14 cellular contexts compared by ENCODE assay signal in genomic region chr3:100482181-100482580, GRCh38. TPM values are rescaled to one million over a fixed set of nuclear protein-coding genes. Genes with fewer than 3 reads are reported as not detected.
DNase-seq lines count a peak whose midpoint lies in the region; ATAC-seq and TF ChIP-seq lines count a peak whose summit lies in the region.
"Had no signal": no experiment of that assay in that cellular context is flagged by ENCODE, and none has a peak within 500 bp of the region (broad histone marks: within the 10 kb centered on the region; RNA-seq: fewer than 3 reads in every experiment).

No MANE protein-coding gene starts in this region.

- H3K27me3 ChIP-seq in SK-N-SH (ENCODE audit: insufficient read depth): no peaks in the 10 kb centered on the region
- H3K27me3 ChIP-seq in testis: no peaks in the 10 kb centered on the region
- no peaks in the 10 kb centered on the region for H3K27me3 ChIP-seq in esophagus muscularis mucosa
- H3K27me3 ChIP-seq: BE2C had no signal

- H3K36me3 ChIP-seq in SK-N-SH (replicated peaks in 1 of 2; ENCODE audit: control insufficient read depth in 1 of 2, insufficient read depth in 2 of 2, low read length in 1 of 2) (no peaks in the 10 kb centered on the region), testis (ENCODE audit: low read depth, missing control alignments) (no peaks in the 10 kb centered on the region), esophagus muscularis mucosa (no peaks in the 10 kb centered on the region)
- H3K36me3 ChIP-seq: BE2C had no signal

- intact Hi-C loops in testis (cut with DNase I; ENCODE audit: low total_unique reads): no loop called here
- intact Hi-C loops in esophagus muscularis mucosa (cut with DNase I): no loop called here

- no peak for DNase-seq in SK-N-SH
- peak; percentile 18 to 82 for DNase-seq in NCI-H524 (lab: John Stamatoyannopoulos, UW)
- no peak for DNase-seq in activated CD8-positive, alpha-beta memory T cell treated with anti-CD3 and anti-CD28 coated beads, Interleukin-2, amount 50 U/mL, for 48 hours
- no peak for DNase-seq in testis
- no peak for DNase-seq in esophagus muscularis mucosa (ENCODE audit: extremely low spot score)
- DNase-seq: BE2C; CD4-positive, alpha-beta memory T cell; HCEC 1CT; HFFc6 had no signal

- TF ChIP-seq EP300 in SK-N-SH (IDR thresholded peaks at IDR 0.05; ENCODE audit: borderline replicate concordance in 1 of 2, low read depth in 1 of 2, low read length in 1 of 2) (no peak), esophagus muscularis mucosa (IDR thresholded peaks at IDR 0.05) (no peak)

- no peaks in the 10 kb centered on the region for H3K79me2 ChIP-seq in SK-N-SH (ENCODE audit: insufficient read depth)

- no peak for TF ChIP-seq CTCF in SK-N-SH (IDR thresholded peaks at IDR 0.05)
- no peak for TF ChIP-seq CTCF in VCaP (conservative IDR thresholded peaks at IDR 0.05)
- no peak for TF ChIP-seq CTCF in testis (IDR thresholded peaks at IDR 0.05)
- TF ChIP-seq CTCF in esophagus muscularis mucosa (IDR thresholded peaks at IDR 0.05): no peak

- TF ChIP-seq POLR2A in testis (IDR thresholded peaks at IDR 0.05): no peak
- no peak for TF ChIP-seq POLR2A in esophagus muscularis mucosa (IDR thresholded peaks at IDR 0.05; ENCODE audit: low read depth)

- H3K9me3 ChIP-seq in SK-N-SH (no peaks in the 10 kb centered on the region), testis (no peaks in the 10 kb centered on the region), esophagus muscularis mucosa (no peaks in the 10 kb centered on the region)
- H3K9me3 ChIP-seq: A549, BE2C had no signal

- WGBS in SK-N-SH (ENCODE audit: low lambda C conversion rate): 53% methylated on average over 2 of the region's 2 CpGs
- whole genome bisulfite sequencing in testis, 2 donors: 42 to 46% methylated on average over 2 of the region's 2 CpGs
- 74% methylated on average over 2 of the region's 2 CpGs for WGBS in esophagus muscularis mucosa

- no peaks in the 10 kb centered on the region for H4K20me1 ChIP-seq in SK-N-SH (ENCODE audit: insufficient read depth)

- no peaks in the 10 kb centered on the region for H3F3A ChIP-seq in SK-N-SH (replicated peaks; ENCODE audit: insufficient read depth)

- no peak overlapping the region for H3K27ac ChIP-seq in SK-N-SH (ENCODE audit: low read depth in 2 of 2, low read length in 1 of 2)
- peak overlapping the region; percentile 71 for H3K27ac ChIP-seq in VCaP
- H3K27ac ChIP-seq in testis: no peak overlapping the region
- H3K27ac ChIP-seq in esophagus muscularis mucosa (replicated peaks in 1 of 4): no peak overlapping the region
- H3K27ac ChIP-seq: A549, C4-2B, HL-60 had no signal

- no peak for TF ChIP-seq RAD21 in SK-N-SH (IDR thresholded peaks at IDR 0.05; ENCODE audit: low read length)

- no peak for ATAC-seq in SK-N-SH treated with all-trans-retinoic acid at 6 μM for 48 hours
- ATAC-seq: A549 had no signal

- H2AFZ ChIP-seq in SK-N-SH (ENCODE audit: low read depth): no peak overlapping the region

- H3K4me1 ChIP-seq in SK-N-SH (ENCODE audit: control insufficient read depth in 1 of 2, insufficient read depth in 2 of 2, low read depth in 1 of 2, low read length in 1 of 2): peaks cover 0 to 3% of the 10 kb centered on the region in 2 experiments; a peak in 1 of 4 replicates
- peaks cover 6% of the 10 kb centered on the region for H3K4me1 ChIP-seq in testis
- H3K4me1 ChIP-seq in esophagus muscularis mucosa: no peaks in the 10 kb centered on the region
- H3K4me1 ChIP-seq: A549, BE2C had no signal

- no peak overlapping the region for H3K9ac ChIP-seq in SK-N-SH

- no peaks in the 10 kb centered on the region for H3K9me2 ChIP-seq in SK-N-SH

- POLR2A ChIA-PET in SK-N-SH (lab: Yijun Ruan, JAX): interaction anchor here (0.7 kb wide), 1 partner anchor 94 kb away, joined by 3 read pairs; no protein-coding TSS in a partner anchor

- H3K4me2 ChIP-seq in SK-N-SH: no peak overlapping the region
- H3K4me2 ChIP-seq: A549 had no signal

- H3K4me3 ChIP-seq in SK-N-SH (ENCODE audit: low read depth in 2 of 2, low read length in 1 of 2) (no peak overlapping the region), testis (no peak overlapping the region), esophagus muscularis mucosa (no peak overlapping the region)
- H3K4me3 ChIP-seq: A549 had no signal

- CTCF ChIA-PET in SK-N-SH (lab: Yijun Ruan, JAX): interaction anchor here (0.7 to 1.3 kb wide), 3 partner anchors 18 to 121 kb away, joined by 3 to 4 read pairs (median 3); no protein-coding TSS in a partner anchor

TF ChIP-seq in SK-N-SH treated with all-trans-retinoic acid at 6 μM for 48 hours, 23 proteins besides CTCF, POLR2A, EP300 and RAD21:
- 0 out of 2 replicates have a peak, but pooled peaks have one; percentile 33 for TF ChIP-seq ISL1 (CRISPR knock-in tag; IDR thresholded peaks at IDR 0.05)
- TF ChIP-seq CREB5 (CRISPR knock-in tag; IDR thresholded peaks at IDR 0.05; ENCODE audit: low read depth): no peak

TF ChIP-seq in SK-N-SH, 30 proteins besides CTCF, POLR2A, EP300 and RAD21 (continues in another document):
- TF ChIP-seq USF2 (IDR thresholded peaks at IDR 0.05; ENCODE audit: borderline replicate concordance, low read depth, low read length) (no peak), NFIC (IDR thresholded peaks at IDR 0.05; ENCODE audit: borderline replicate concordance) (no peak), REST (IDR thresholded peaks at IDR 0.05; ENCODE audit: low read depth, low read length) (no peak), POLR2AphosphoS5 (IDR thresholded peaks at IDR 0.05; ENCODE audit: low read depth, low read length) (no peak), RXRA (IDR thresholded peaks at IDR 0.05; ENCODE audit: borderline replicate concordance, low read depth) (no peak), EZH2phosphoT487 (IDR thresholded peaks at IDR 0.05; ENCODE audit: borderline replicate concordance, low read depth) (no peak), SMC3 (IDR thresholded peaks at IDR 0.05; ENCODE audit: low read depth, low read length) (no peak), USF1 (IDR thresholded peaks at IDR 0.05; ENCODE audit: borderline replicate concordance, low read depth) (no peak), FOXM1 (IDR thresholded peaks at IDR 0.05; ENCODE audit: low read depth) (no peak), GABPA (IDR thresholded peaks at IDR 0.05; ENCODE audit: low read depth) (no peak), FOXJ3 (CRISPR knock-in tag; IDR thresholded peaks at IDR 0.05) (no peak), IRF3 (IDR thresholded peaks at IDR 0.05; ENCODE audit: low read depth, low read length) (no peak), GATA2 (CRISPR knock-in tag; IDR thresholded peaks at IDR 0.05) (no peak), JUND (IDR thresholded peaks at IDR 0.05) (no peak), RFX5 (IDR thresholded peaks at IDR 0.05; ENCODE audit: low read length) (no peak)

RNA-seq across cellular contexts. Expression of gene TMEM45A, which starts 10.2 kb away (rescaled TPM):
- polyA plus RNA-seq in SK-N-SH (2012; rRNA removed) (6.4 and 10.8 TPM in 2 replicates), testis (ENCODE audit: insufficient read depth, low read depth, low replicate concordance) (56.0 TPM)
- 11.0 and 14.2 TPM in 2 replicates for polyA plus RNA-seq in SK-N-SH (2012; cell fraction: cytosol; rRNA removed)
- polyA plus RNA-seq in SK-N-SH (2012; cell fraction: nucleus; rRNA removed): 1.8 and 6.0 TPM in 2 replicates
- total RNA-seq in testis (10 to 100 TPM; 12.2 to 18.3 TPM), esophagus muscularis mucosa (10 to 100 TPM in 2 of 4 donors, 1 to 10 TPM in 2; 8.7 to 17.2 (median 9.6) TPM)
- polyA plus RNA-seq: CD4-positive, alpha-beta memory T cell had no signal

Comparison
In these comparisons a context has a peak if more than half of its experiments do, and no peak if none do; other contexts are left out.
1. DNase-seq: peak in NCI-H524 (2 of 2); none in SK-N-SH (single experiment), activated CD8-positive, alpha-beta memory T cell treated with anti-CD3 and anti-CD28 coated beads, Interleukin-2, amount 50 U/mL, for 48 hours (single experiment), testis (single experiment) and esophagus muscularis mucosa (single experiment).